In the genomic region with DNA sequence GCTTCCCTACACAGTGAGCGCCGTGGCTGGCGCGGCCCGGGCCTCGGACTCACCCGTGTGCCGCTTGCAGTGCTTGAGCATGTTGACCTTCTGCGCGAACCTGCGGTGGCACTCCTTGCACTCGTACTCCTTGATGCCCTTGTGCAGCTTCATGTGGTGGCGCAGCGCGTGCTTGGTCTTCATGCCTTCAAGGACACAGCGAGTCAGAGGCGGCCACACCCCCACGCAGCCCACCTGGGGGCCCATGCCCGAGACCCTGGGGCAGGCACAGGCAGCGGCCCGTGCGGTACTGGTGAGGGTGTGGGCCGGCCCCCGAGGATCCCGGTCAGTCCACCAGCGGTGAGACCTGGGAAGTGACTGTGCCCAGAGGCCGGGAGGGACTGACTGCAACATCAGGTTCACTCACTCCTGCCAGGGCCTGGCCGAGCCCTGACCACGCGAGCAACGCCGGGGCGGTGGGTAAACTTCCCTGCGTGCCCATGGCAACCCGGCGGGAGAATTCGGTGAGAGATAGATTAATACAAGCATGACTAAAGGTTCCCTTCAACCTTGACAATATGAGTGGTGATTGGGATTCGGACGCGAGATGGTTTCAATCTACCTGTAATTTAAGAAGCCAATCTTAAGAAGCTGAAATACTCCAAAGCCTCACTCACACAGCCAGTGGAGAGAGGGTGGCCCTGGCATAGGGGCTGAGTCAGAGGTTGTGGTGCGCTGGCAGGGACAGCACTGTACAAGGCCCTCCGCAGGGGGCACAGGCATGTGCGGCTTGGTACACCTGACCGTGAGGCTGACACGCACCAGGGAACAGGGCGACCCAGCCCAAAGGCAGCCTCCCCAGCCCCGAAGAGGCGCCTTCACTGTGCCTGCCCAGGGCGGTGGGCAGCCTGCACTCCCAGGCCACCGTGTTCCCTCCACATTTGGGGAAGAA, we compare ENCODE assay signal across 17 cellular contexts. TPM values are rescaled to one million over a fixed set of nuclear protein-coding genes. Genes with fewer than 3 reads are reported as not detected.
DNase-seq lines count a peak whose midpoint lies in the region; ATAC-seq and TF ChIP-seq lines count a peak whose summit lies in the region.
"Had no signal": no experiment of that assay in that cellular context is flagged by ENCODE, and none has a peak within 500 bp of the region (broad histone marks: within the 10 kb centered on the region; RNA-seq: fewer than 3 reads in every experiment).

No MANE protein-coding gene starts in this region.

- DNase-seq in activated T-cell treated with anti-CD3 and anti-CD28 coated beads, Interleukin-2, amount 50 U/mL, for 72 hours = no peak
- DNase-seq in activated T-cell treated with anti-CD3 and anti-CD28 coated beads for 4 hours = no peak
- no peak for DNase-seq in stimulated activated naive CD8-positive, alpha-beta T cell treated with anti-CD3 and anti-CD28 coated beads, Interleukin-15, amount 100 ng/mL, for 72 hours
- no peak for DNase-seq in H7
- DNase-seq in stimulated activated naive CD4-positive, alpha-beta T cell treated with Interleukin-2 at 50 U/mL for 16 hours (lab: John Stamatoyannopoulos, UW) = no peak
- DNase-seq: NCI-H226, NCI-H774 had no signal

- H3K27ac ChIP-seq in gastroesophageal sphincter = no peak overlapping the region
- H3K27ac ChIP-seq: SJSA1 had no signal

- no peak overlapping the region for H3K27ac Mint-ChIP-seq in activated T-cell treated with anti-CD3 and anti-CD28 coated beads, Interleukin-2, amount 50 U/mL, for 72 hours
- no peak overlapping the region for H3K27ac Mint-ChIP-seq in stimulated activated naive CD8-positive, alpha-beta T cell treated with anti-CD3 and anti-CD28 coated beads, Interleukin-15, amount 100 ng/mL, for 72 hours
- H3K27ac Mint-ChIP-seq: activated naive CD4-positive, alpha-beta T cell treated with anti-CD3 and anti-CD28 coated beads, Interleukin-2, amount 10 ng/mL, durations not matched to agents 7 days and 5 days; stimulated activated naive CD8-positive, alpha-beta T cell treated with anti-CD3 and anti-CD28 coated beads, Interleukin-15, Interleukin-2, amounts not matched to agents 100 ng/mL and 50 ng/mL, for 24 hours; T-helper 17 cell had no signal

- H3K27me3 ChIP-seq in gastroesophageal sphincter = no peaks in the 10 kb centered on the region
- no peaks in the 10 kb centered on the region for H3K27me3 ChIP-seq in H7 (ENCODE audit: control insufficient read depth, insufficient read depth, low read length)
- H3K27me3 ChIP-seq: BLaER1 treated with 17β-estradiol and CSF1 and Interleukin-3, amounts not matched to agents 10 nM and 100 nM; SJSA1 had no signal

- H3K4me1 Mint-ChIP-seq in activated T-cell treated with anti-CD3 and anti-CD28 coated beads, Interleukin-2, amount 50 U/mL, for 72 hours (ENCODE audit: low read depth) = peaks cover 9% of the 10 kb centered on the region
- peaks cover 8% of the 10 kb centered on the region for H3K4me1 Mint-ChIP-seq in stimulated activated naive CD8-positive, alpha-beta T cell treated with anti-CD3 and anti-CD28 coated beads, Interleukin-15, amount 100 ng/mL, for 72 hours
- H3K4me1 Mint-ChIP-seq: T-helper 17 cell had no signal

- TF ChIP-seq EP300 in gastroesophageal sphincter (IDR thresholded peaks at IDR 0.05) = no peak

- no peak for TF ChIP-seq CTCF in gastroesophageal sphincter (IDR thresholded peaks at IDR 0.05)

- peak; percentile 15 to 27 for ATAC-seq in activated T-cell treated with anti-CD3 and anti-CD28 coated beads, Interleukin-2, amount 50 U/mL, for 72 hours (replicated peaks in 1 of 2)
- ATAC-seq in HG03280 (IDR thresholded peaks at IDR 0.05; ENCODE audit: unreplicated experiment) (peak; percentile 8), gastroesophageal sphincter (peak; percentile 6), GM18870 (IDR thresholded peaks at IDR 0.05; ENCODE audit: unreplicated experiment) (no peak)
- ATAC-seq in stimulated activated naive CD8-positive, alpha-beta T cell treated with anti-CD3 and anti-CD28 coated beads, Interleukin-15, amount 100 ng/mL, for 72 hours = peak; percentile 50

- H3K4me3 Mint-ChIP-seq in activated T-cell treated with anti-CD3 and anti-CD28 coated beads, Interleukin-2, amount 50 U/mL, for 72 hours = no peak overlapping the region
- H3K4me3 Mint-ChIP-seq in stimulated activated naive CD8-positive, alpha-beta T cell treated with anti-CD3 and anti-CD28 coated beads, Interleukin-15, amount 100 ng/mL, for 72 hours = no peak overlapping the region
- H3K4me3 Mint-ChIP-seq: activated naive CD4-positive, alpha-beta T cell treated with anti-CD3 and anti-CD28 coated beads, Interleukin-2, amount 10 ng/mL, durations not matched to agents 7 days and 5 days; naive thymus-derived CD4-positive, alpha-beta T cell; stimulated activated naive CD8-positive, alpha-beta T cell treated with anti-CD3 and anti-CD28 coated beads, Interleukin-15, Interleukin-2, amounts not matched to agents 100 ng/mL and 50 ng/mL, for 24 hours; T-helper 17 cell had no signal

- TF ChIP-seq POLR2A in gastroesophageal sphincter (IDR thresholded peaks at IDR 0.05) = no peak

- H3K4me3 ChIP-seq in gastroesophageal sphincter (no peak overlapping the region), H7 (ENCODE audit: insufficient read depth, low read depth, low read length) (no peak overlapping the region)
- H3K4me3 ChIP-seq: BLaER1 treated with 17β-estradiol and CSF1 and Interleukin-3, amounts not matched to agents 10 nM and 100 nM; SJSA1 had no signal

- H3K9me3 Mint-ChIP-seq in activated T-cell treated with anti-CD3 and anti-CD28 coated beads, Interleukin-2, amount 50 U/mL, for 72 hours = no peaks in the 10 kb centered on the region
- no peaks in the 10 kb centered on the region for H3K9me3 Mint-ChIP-seq in stimulated activated naive CD8-positive, alpha-beta T cell treated with anti-CD3 and anti-CD28 coated beads, Interleukin-15, amount 100 ng/mL, for 72 hours
- H3K9me3 Mint-ChIP-seq: activated naive CD4-positive, alpha-beta T cell treated with anti-CD3 and anti-CD28 coated beads, Interleukin-2, amount 10 ng/mL, durations not matched to agents 7 days and 5 days; naive thymus-derived CD4-positive, alpha-beta T cell; stimulated activated naive CD8-positive, alpha-beta T cell treated with anti-CD3 and anti-CD28 coated beads, Interleukin-15, Interleukin-2, amounts not matched to agents 100 ng/mL and 50 ng/mL, for 24 hours had no signal

- H3K36me3 Mint-ChIP-seq in activated T-cell treated with anti-CD3 and anti-CD28 coated beads, Interleukin-2, amount 50 U/mL, for 72 hours (ENCODE audit: insufficient read depth in 2 of 2) = peaks cover 2% of the 10 kb centered on the region in 2 donors

- 93 to 100% methylated on average over 7 to 18 of the region's 50 CpGs for WGBS in gastroesophageal sphincter (ENCODE audit: low coverage in 1 of 2), 2 donors

- H3K27me3 Mint-ChIP-seq in activated T-cell treated with anti-CD3 and anti-CD28 coated beads, Interleukin-2, amount 50 U/mL, for 72 hours (ENCODE audit: low read depth) = no peaks in the 10 kb centered on the region
- no peaks in the 10 kb centered on the region for H3K27me3 Mint-ChIP-seq in stimulated activated naive CD8-positive, alpha-beta T cell treated with anti-CD3 and anti-CD28 coated beads, Interleukin-15, amount 100 ng/mL, for 72 hours
- H3K27me3 Mint-ChIP-seq: activated naive CD4-positive, alpha-beta T cell treated with anti-CD3 and anti-CD28 coated beads, Interleukin-2, amount 10 ng/mL, durations not matched to agents 7 days and 5 days; naive thymus-derived CD4-positive, alpha-beta T cell; stimulated activated naive CD8-positive, alpha-beta T cell treated with anti-CD3 and anti-CD28 coated beads, Interleukin-15, Interleukin-2, amounts not matched to agents 100 ng/mL and 50 ng/mL, for 24 hours; T-helper 17 cell had no signal

- no peaks in the 10 kb centered on the region for H3K9me3 ChIP-seq in gastroesophageal sphincter
- H3K9me3 ChIP-seq: BLaER1 treated with 17β-estradiol and CSF1 and Interleukin-3, amounts not matched to agents 10 nM and 100 nM; SJSA1 had no signal

- H3K36me3 ChIP-seq in gastroesophageal sphincter (peaks cover 0 to 63% of the 10 kb centered on the region in 2 donors), H7 (replicated peaks; ENCODE audit: control insufficient read depth, insufficient read depth, low read length) (peaks cover 4% of the 10 kb centered on the region)

- peaks cover 0 to 9% (median 3%) of the 10 kb centered on the region in 3 donors for H3K4me1 ChIP-seq in gastroesophageal sphincter

RNA-seq across cellular contexts. Expression of a gene that starts 49.1 kb away (rescaled TPM):
- total RNA-seq in activated T-cell treated with anti-CD3 and anti-CD28 coated beads, Interleukin-2, amount 50 U/mL, for 72 hours = under 1 TPM; 0.46 to 0.60 TPM
- 1 to 10 TPM in 2 of 4 donors, under 1 TPM in 2; 0.40 to 5.8 (median 1.5) TPM for total RNA-seq in gastroesophageal sphincter
- total RNA-seq in H7 (2014; rRNA removed; shearing (Covaris generic)) = 10.5 and 11.7 TPM in 2 replicates
- total RNA-seq: frontal cortex had no signal
